In the genomic region with DNA sequence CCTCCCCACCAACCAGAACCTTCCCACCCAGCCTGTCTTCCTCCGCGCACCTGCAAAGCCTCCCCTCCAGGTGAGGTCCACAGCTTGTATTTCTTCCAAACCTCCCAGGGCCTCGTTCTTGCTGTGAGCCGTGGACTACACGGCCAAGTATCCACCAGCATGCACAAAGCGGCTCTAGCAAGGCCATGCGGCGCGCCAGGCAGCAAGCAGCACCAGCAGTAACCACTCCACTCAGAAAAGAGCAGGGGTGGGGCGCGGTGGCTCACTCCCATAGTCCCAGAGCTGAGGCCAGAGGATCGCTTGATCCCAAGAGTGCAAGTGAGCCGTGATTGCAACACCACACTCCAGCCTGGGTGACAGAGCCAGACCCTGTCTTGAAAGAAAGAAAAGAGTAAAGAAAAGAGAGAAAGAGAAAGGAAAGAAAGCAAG, we compare ENCODE assay signal across 9 cellular contexts. TPM values are rescaled to one million over a fixed set of nuclear protein-coding genes. Genes with fewer than 3 reads are reported as not detected.
DNase-seq lines count a peak whose midpoint lies in the region; ATAC-seq, FAIRE-seq and TF ChIP-seq lines count a peak whose summit lies in the region.
"Had no signal": no experiment of that assay in that cellular context is flagged by ENCODE, and none has a peak within 500 bp of the region (broad histone marks: within the 10 kb centered on the region; RNA-seq: fewer than 3 reads in every experiment).

No MANE protein-coding gene starts in this region.

- H4K5ac ChIP-seq in mesendoderm (ENCODE audit: low read length), result no peak overlapping the region

- ATAC-seq in GM19455 (IDR thresholded peaks at IDR 0.05; ENCODE audit: unreplicated experiment), result no peak

- no peak for TF ChIP-seq CTCF in fibroblast of lung (conservative IDR thresholded peaks at IDR 0.05 in 1 of 2, IDR thresholded peaks at IDR 0.05 in 1 of 2; ENCODE audit: low read depth in 1 of 2, low read length in 2 of 2)
- TF ChIP-seq CTCF in tibial artery (IDR thresholded peaks at IDR 0.05), result no peak
- no peak for TF ChIP-seq CTCF in D721Med (IDR thresholded peaks at IDR 0.05; ENCODE audit: insufficient read depth, missing control alignments)

- no peak overlapping the region for H2AK5ac ChIP-seq in mesendoderm (ENCODE audit: low read length)

- no peaks in the 10 kb centered on the region for H3K36me3 ChIP-seq in fibroblast of lung (ENCODE audit: control insufficient read depth, insufficient read depth, low read length)
- H3K36me3 ChIP-seq in mesendoderm (ENCODE audit: control insufficient read depth, insufficient read depth, low read length), result no peaks in the 10 kb centered on the region
- H3K36me3 ChIP-seq in tibial artery, result no peaks in the 10 kb centered on the region

- intact Hi-C loops in tibial artery (cut with DNase I; ENCODE audit: low total_unique reads), result no loop called here

- no peak overlapping the region for H4K8ac ChIP-seq in mesendoderm (ENCODE audit: low read depth, low read length)

- H3K18ac ChIP-seq in mesendoderm (ENCODE audit: low read length), result no peak overlapping the region

- H3K9ac ChIP-seq in fibroblast of lung (ENCODE audit: insufficient read depth, low read length) (no peak overlapping the region), mesendoderm (ENCODE audit: low read length) (peak overlapping the region; percentile 20)

- H3K4me3 ChIP-seq in fibroblast of lung (replicated peaks in 1 of 4; ENCODE audit: control extremely low read depth in 1 of 4, insufficient read depth in 1 of 4, low read depth in 3 of 4, low read length in 4 of 4) (peak overlapping the region in 2 of 4 experiments; percentile 17 to 34), mesendoderm (ENCODE audit: low read length) (no peak overlapping the region), tibial artery (peak overlapping the region; percentile 26 to 44)

- H3K4me1 ChIP-seq in fibroblast of lung (ENCODE audit: control insufficient read depth, extremely low read depth, insufficient read depth, low read length) (peaks cover 8% of the 10 kb centered on the region), mesendoderm (ENCODE audit: control insufficient read depth, low read depth, low read length) (peaks cover 1% of the 10 kb centered on the region), tibial artery (peaks cover 4 to 92% (median 64%) of the 10 kb centered on the region in 4 donors)

- no peak for FAIRE-seq in D721Med (lab: Jason Lieb, UNC)

- H3K4me2 ChIP-seq in fibroblast of lung (ENCODE audit: extremely low read depth, insufficient read depth, low read length) (peak overlapping the region; percentile 51), mesendoderm (ENCODE audit: low read length) (peak overlapping the region; percentile 36)

- H3K79me2 ChIP-seq in fibroblast of lung (ENCODE audit: control insufficient read depth, insufficient read depth, low read length), result peaks cover 2% of the 10 kb centered on the region
- H3K79me2 ChIP-seq in mesendoderm (ENCODE audit: control insufficient read depth, insufficient read depth, low read length), result peaks cover 13% of the 10 kb centered on the region

- peak overlapping the region; percentile 5 for H2AFZ ChIP-seq in fibroblast of lung (ENCODE audit: low read length)

- H2BK120ac ChIP-seq in mesendoderm (ENCODE audit: low read depth, low read length), result no peak overlapping the region

- DNase-seq in NCI-H2107 treated with DMSO at 0.1 percent for 48 hours (lab: John Stamatoyannopoulos, UW; ENCODE audit: unreplicated experiment) (peak; percentile 38), NCI-H2107 (lab: John Stamatoyannopoulos, UW) (no peak), fibroblast of lung (ENCODE audit: low read depth in 2 of 2) (peak in 1 of 2 donors; percentile 85), mesendoderm (peak; percentile 62), tibial artery (peak; percentile 84 to 94), D721Med (ENCODE audit: insufficient read length, low spot score) (no peak)
- DNase-seq in activated CD4-positive, alpha-beta T cell treated with anti-CD3 and anti-CD28 coated beads for 48 hours, result no peak

- no peak overlapping the region for H2BK5ac ChIP-seq in mesendoderm (ENCODE audit: low read length)

- H3K9me3 ChIP-seq in fibroblast of lung (ENCODE audit: control insufficient read depth, insufficient read depth, low read depth, low read length), result no peaks in the 10 kb centered on the region
- H3K9me3 ChIP-seq in tibial artery, result no peaks in the 10 kb centered on the region

- H3K56ac ChIP-seq in mesendoderm (ENCODE audit: low read length), result peak overlapping the region; percentile 73

- no CpG with 5 or more reads among the region's 13 CpGs for WGBS in mesendoderm (ENCODE audit: extremely low coverage, insufficient coverage, low lambda C conversion rate)

- H4K20me1 ChIP-seq in fibroblast of lung (ENCODE audit: control insufficient read depth, extremely low read depth, insufficient read depth, low read length), result no peaks in the 10 kb centered on the region

- H2BK15ac ChIP-seq in mesendoderm (replicated peaks; ENCODE audit: low read depth), result no peak overlapping the region

- H3K23ac ChIP-seq in mesendoderm (ENCODE audit: low read length), result no peak overlapping the region

- H3K27me3 ChIP-seq in fibroblast of lung (ENCODE audit: control insufficient read depth, insufficient read depth, low read length), result peaks cover 4% of the 10 kb centered on the region
- peaks cover 5% of the 10 kb centered on the region for H3K27me3 ChIP-seq in mesendoderm (ENCODE audit: insufficient read depth, low read length, poor library complexity)
- no peaks in the 10 kb centered on the region for H3K27me3 ChIP-seq in tibial artery

- H3K27ac ChIP-seq in fibroblast of lung (ENCODE audit: insufficient read depth, low read length), result no peak overlapping the region
- H3K27ac ChIP-seq in mesendoderm (ENCODE audit: low read depth, low read length), result no peak overlapping the region
- peak overlapping the region; percentile 72 for H3K27ac ChIP-seq in tibial artery

- H3K79me1 ChIP-seq in mesendoderm (ENCODE audit: low read length), result peaks cover 13% of the 10 kb centered on the region

- no peak overlapping the region for H3K4ac ChIP-seq in mesendoderm (ENCODE audit: low read depth, low read length)

RNA-seq across cellular contexts. Expression of a gene that starts 4.7 kb away (rescaled TPM):
- total RNA-seq in fibroblast of lung, result 13.4 and 17.2 TPM in 2 replicates
- 1.9 and 4.8 TPM in 2 replicates for polyA plus RNA-seq in fibroblast of lung
- 3.3 and 10.0 TPM in 2 replicates for polyA plus RNA-seq in fibroblast of lung (2012)
- polyA minus RNA-seq in fibroblast of lung (ENCODE audit: low replicate concordance), result 2.0 and 5.3 TPM in 2 replicates
- 11.5 TPM for polyA plus RNA-seq in mesendoderm (2013, experiment 1 of 2)
- polyA plus RNA-seq in mesendoderm (2013, experiment 2 of 2), result 12.1 TPM

RNA-seq across cellular contexts. Expression of a gene that starts 20.1 kb away (rescaled TPM):
- under 0.01 and 0.17 TPM in 2 replicates for total RNA-seq in fibroblast of lung
- 0.01 and 0.07 TPM in 2 replicates for polyA plus RNA-seq in fibroblast of lung
- polyA plus RNA-seq in fibroblast of lung (2012), result 0.05 TPM in 1 of 2 replicates, not detected in the other
- not detected in 2 replicates for polyA minus RNA-seq in fibroblast of lung (ENCODE audit: low replicate concordance)
- 0.08 TPM for polyA plus RNA-seq in mesendoderm (2013, experiment 1 of 2)
- polyA plus RNA-seq in mesendoderm (2013, experiment 2 of 2), result 0.10 TPM
- polyA plus RNA-seq: liver had no signal

Comparison
In these comparisons a context has a peak if more than half of its experiments do, and no peak if none do; other contexts are left out.
1. DNase-seq: peak in NCI-H2107 treated with DMSO at 0.1 percent for 48 hours (single experiment), mesendoderm (single experiment) and tibial artery (2 of 2); none in NCI-H2107 (single experiment), activated CD4-positive, alpha-beta T cell treated with anti-CD3 and anti-CD28 coated beads for 48 hours (single experiment) and D721Med (single experiment).
2. H3K27ac ChIP-seq: peak in tibial artery (2 of 2); none in fibroblast of lung (single experiment) and mesendoderm (single experiment).